1 cellular context compared by ENCODE assay signal in the genomic region with DNA sequence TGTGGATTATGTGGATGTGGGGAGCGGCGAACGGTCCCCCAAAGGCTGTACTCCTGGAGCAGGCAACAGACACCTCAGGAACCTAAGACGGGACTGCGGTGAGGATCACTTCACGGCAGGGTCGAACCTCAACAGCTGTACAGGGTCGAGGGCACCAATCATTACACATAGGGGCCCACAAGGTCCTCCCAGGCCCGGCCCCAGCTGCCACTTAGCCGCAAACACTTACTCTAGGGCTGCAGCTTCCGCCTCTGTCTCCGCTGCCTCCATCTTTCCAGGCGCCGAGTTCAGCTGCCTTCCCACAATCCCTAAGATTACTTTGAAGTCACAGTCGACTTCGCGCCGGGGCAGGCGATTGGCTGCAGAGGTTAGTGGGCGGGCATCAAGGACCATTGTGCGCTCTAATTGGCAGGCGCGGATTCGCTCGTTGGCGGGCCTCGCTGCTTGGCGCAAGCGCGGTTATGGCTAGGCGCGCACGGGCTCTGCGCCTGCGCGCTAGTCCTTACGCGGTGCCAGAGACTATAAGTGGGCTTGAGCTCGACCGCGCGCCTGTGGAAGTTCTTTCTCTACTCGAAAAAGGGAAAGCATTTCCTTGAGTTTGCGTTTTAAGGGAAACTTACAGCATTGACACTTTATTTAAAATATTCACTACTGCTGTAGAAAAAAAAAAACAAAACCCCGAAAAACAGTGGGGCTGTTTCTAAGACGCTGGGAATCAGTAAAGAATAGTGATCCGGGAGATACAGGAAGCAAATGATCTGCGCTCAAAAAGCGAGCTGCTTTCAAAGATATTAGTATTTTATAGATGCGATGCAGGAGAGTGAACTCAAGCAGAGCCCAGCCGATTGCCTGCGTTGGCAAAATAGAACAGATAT.
TF ChIP-seq lines count a peak whose summit lies in the region.

A gene with protein sequence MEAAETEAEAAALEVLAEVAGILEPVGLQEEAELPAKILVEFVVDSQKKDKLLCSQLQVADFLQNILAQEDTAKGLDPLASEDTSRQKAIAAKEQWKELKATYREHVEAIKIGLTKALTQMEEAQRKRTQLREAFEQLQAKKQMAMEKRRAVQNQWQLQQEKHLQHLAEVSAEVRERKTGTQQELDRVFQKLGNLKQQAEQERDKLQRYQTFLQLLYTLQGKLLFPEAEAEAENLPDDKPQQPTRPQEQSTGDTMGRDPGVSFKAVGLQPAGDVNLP (minus strand): TSS at position 293 of the 875 bp plus-strand sequence. CDS start 23 bp downstream, at position 270.

TF ChIP-seq in K562, 482 proteins besides CTCF, POLR2A, EP300 and RAD21 (continued from another document and continues in another):
- no peak for TF ChIP-seq PRDM10 (IDR thresholded peaks at IDR 0.05; ENCODE audit: partially characterized antibody)
- peak; percentile 100 for TF ChIP-seq E2F4 (CRISPR knock-in tag; IDR thresholded peaks at IDR 0.05; ENCODE audit: low read depth)
- TF ChIP-seq PPARD (CRISPR knock-in tag; IDR thresholded peaks at IDR 0.05), result no peak
- no peak for TF ChIP-seq TCF15 (CRISPR knock-in tag; IDR thresholded peaks at IDR 0.05)
- TF ChIP-seq E2F8 (IDR thresholded peaks at IDR 0.05; ENCODE audit: low read depth, partially characterized antibody), result no peak
- TF ChIP-seq, protein P1, sequence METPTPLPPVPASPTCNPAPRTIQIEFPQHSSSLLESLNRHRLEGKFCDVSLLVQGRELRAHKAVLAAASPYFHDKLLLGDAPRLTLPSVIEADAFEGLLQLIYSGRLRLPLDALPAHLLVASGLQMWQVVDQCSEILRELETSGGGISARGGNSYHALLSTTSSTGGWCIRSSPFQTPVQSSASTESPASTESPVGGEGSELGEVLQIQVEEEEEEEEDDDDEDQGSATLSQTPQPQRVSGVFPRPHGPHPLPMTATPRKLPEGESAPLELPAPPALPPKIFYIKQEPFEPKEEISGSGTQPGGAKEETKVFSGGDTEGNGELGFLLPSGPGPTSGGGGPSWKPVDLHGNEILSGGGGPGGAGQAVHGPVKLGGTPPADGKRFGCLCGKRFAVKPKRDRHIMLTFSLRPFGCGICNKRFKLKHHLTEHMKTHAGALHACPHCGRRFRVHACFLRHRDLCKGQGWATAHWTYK (CRISPR knock-in tag; IDR thresholded peaks at IDR 0.05), result no peak
- TF ChIP-seq, protein P2, sequence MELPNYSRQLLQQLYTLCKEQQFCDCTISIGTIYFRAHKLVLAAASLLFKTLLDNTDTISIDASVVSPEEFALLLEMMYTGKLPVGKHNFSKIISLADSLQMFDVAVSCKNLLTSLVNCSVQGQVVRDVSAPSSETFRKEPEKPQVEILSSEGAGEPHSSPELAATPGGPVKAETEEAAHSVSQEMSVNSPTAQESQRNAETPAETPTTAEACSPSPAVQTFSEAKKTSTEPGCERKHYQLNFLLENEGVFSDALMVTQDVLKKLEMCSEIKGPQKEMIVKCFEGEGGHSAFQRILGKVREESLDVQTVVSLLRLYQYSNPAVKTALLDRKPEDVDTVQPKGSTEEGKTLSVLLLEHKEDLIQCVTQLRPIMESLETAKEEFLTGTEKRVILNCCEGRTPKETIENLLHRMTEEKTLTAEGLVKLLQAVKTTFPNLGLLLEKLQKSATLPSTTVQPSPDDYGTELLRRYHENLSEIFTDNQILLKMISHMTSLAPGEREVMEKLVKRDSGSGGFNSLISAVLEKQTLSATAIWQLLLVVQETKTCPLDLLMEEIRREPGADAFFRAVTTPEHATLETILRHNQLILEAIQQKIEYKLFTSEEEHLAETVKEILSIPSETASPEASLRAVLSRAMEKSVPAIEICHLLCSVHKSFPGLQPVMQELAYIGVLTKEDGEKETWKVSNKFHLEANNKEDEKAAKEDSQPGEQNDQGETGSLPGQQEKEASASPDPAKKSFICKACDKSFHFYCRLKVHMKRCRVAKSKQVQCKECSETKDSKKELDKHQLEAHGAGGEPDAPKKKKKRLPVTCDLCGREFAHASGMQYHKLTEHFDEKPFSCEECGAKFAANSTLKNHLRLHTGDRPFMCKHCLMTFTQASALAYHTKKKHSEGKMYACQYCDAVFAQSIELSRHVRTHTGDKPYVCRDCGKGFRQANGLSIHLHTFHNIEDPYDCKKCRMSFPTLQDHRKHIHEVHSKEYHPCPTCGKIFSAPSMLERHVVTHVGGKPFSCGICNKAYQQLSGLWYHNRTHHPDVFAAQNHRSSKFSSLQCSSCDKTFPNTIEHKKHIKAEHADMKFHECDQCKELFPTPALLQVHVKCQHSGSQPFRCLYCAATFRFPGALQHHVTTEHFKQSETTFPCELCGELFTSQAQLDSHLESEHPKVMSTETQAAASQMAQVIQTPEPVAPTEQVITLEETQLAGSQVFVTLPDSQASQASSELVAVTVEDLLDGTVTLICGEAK (IDR thresholded peaks at IDR 0.05), result peak; percentile 32; the same call in 1 of the 2 replicates
- TF ChIP-seq, protein P2 (CRISPR knock-in tag; IDR thresholded peaks at IDR 0.05), result no peak
- no peak for TF ChIP-seq ZNF354B (CRISPR knock-in tag; IDR thresholded peaks at IDR 0.05)
- TF ChIP-seq, protein P3, sequence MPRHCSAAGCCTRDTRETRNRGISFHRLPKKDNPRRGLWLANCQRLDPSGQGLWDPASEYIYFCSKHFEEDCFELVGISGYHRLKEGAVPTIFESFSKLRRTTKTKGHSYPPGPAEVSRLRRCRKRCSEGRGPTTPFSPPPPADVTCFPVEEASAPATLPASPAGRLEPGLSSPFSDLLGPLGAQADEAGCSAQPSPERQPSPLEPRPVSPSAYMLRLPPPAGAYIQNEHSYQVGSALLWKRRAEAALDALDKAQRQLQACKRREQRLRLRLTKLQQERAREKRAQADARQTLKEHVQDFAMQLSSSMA (CRISPR knock-in tag; IDR thresholded peaks at IDR 0.05), result no peak
- TF ChIP-seq ZNF3 (CRISPR knock-in tag; IDR thresholded peaks at IDR 0.05), result no peak
- no peak for TF ChIP-seq TEAD4 (IDR thresholded peaks at IDR 0.05; ENCODE audit: low read length)
- TF ChIP-seq TEAD4 (CRISPR knock-in tag; IDR thresholded peaks at IDR 0.05; ENCODE audit: borderline replicate concordance), result no peak
- no peak for TF ChIP-seq CBX5 (IDR thresholded peaks at IDR 0.05; ENCODE audit: borderline replicate concordance, low read depth)
- no peak for TF ChIP-seq PTTG1 (tag; IDR thresholded peaks at IDR 0.05; ENCODE audit: low read depth)
- TF ChIP-seq CEBPZ (IDR thresholded peaks at IDR 0.05; ENCODE audit: borderline replicate concordance, low read depth, low read length), result no peak
- TF ChIP-seq JUND (IDR thresholded peaks at IDR 0.05; ENCODE audit: borderline replicate concordance, low read depth, low read length), result peak; percentile 37; the same call in 1 of the 2 replicates
- TF ChIP-seq JUND (tag; IDR thresholded peaks at IDR 0.05; ENCODE audit: borderline replicate concordance, low read depth, low read length), result no peak
- TF ChIP-seq TSC22D4 (tag; IDR thresholded peaks at IDR 0.05), result no peak
- TF ChIP-seq ZNF347 (CRISPR knock-in tag; IDR thresholded peaks at IDR 0.05; ENCODE audit: low read depth), result no peak
